1 cellular context compared by ENCODE assay signal in the genomic region with DNA sequence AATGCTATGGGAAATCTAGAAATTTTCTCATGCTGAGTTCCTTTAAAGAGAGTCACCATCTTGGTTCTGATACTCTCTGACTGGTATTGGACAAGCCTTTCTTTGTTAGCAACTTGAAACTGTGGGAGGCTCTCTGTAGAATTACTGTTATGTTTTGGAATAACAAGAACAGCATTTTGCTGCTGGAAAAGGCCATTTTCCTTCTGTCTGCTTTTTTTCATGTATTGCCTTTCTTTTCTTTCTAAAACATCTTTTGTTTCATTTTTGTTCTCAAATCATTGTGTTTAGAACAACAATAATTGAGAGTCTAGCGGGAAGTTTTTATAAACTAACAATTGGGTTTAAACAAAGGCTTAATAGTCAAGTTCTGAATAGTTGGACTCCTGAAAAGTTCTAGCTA.
TF ChIP-seq lines count a peak whose summit lies in the region.

No MANE protein-coding gene starts in this region.

TF ChIP-seq in HepG2, 621 proteins besides CTCF, POLR2A, EP300 and RAD21:
- no peak for TF ChIP-seq PLSCR1 (CRISPR knock-in tag; IDR thresholded peaks at IDR 0.05; ENCODE audit: borderline replicate concordance)
- no peak for TF ChIP-seq ARNT (IDR thresholded peaks at IDR 0.05)
- no peak for TF ChIP-seq AGO2 (optimal IDR thresholded peaks at IDR 0.05; ENCODE audit: low read depth, low read length)
- TF ChIP-seq PRMT3 (CRISPR knock-in tag; IDR thresholded peaks at IDR 0.05; ENCODE audit: borderline replicate concordance, low read depth): no peak
- TF ChIP-seq PHF8 (CRISPR knock-in tag; IDR thresholded peaks at IDR 0.05): no peak
- TF ChIP-seq, protein P1, sequence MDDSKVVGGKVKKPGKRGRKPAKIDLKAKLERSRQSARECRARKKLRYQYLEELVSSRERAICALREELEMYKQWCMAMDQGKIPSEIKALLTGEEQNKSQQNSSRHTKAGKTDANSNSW (CRISPR knock-in tag; IDR thresholded peaks at IDR 0.05; ENCODE audit: borderline replicate concordance): no peak
- TF ChIP-seq GABPB1 (CRISPR knock-in tag; IDR thresholded peaks at IDR 0.05): no peak
- no peak for TF ChIP-seq GATAD1 (CRISPR knock-in tag; IDR thresholded peaks at IDR 0.05)
